Comparison of ENCODE assay signal across 10 cellular contexts in the genomic region with DNA sequence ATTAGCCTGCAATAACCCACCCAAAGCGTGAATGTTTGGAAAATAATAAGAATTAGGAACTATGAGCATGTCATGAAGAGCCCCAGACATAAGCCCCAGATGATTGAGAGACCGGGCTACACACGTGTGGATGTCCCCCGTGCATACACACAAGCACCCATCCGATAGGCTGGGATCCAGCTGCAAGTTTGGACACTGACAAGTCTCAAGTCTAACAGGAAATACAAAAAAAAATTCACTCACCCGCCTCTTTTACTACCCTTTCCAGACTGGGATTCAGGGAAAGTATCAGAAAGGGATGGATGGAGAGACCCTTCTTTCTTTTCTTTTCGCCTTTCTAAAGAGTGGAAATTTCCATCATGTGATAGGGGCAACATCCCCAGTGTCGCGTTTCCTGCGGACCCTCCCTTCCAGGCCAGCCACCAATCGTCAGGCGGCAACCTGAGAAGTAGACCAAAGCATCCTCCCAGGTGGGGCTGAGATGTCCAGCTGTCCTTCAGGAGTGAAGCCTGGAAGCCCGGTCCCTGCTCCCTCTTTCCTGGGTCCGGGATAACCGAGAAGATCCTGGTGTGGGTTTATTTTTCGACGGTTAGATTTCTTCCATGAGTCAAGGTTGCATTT. TPM values are rescaled to one million over a fixed set of nuclear protein-coding genes. Genes with fewer than 3 reads are reported as not detected.
DNase-seq lines count a peak whose midpoint lies in the region; ATAC-seq and TF ChIP-seq lines count a peak whose summit lies in the region.
"Had no signal": no experiment of that assay in that cellular context is flagged by ENCODE, and none has a peak within 500 bp of the region (broad histone marks: within the 10 kb centered on the region; RNA-seq: fewer than 3 reads in every experiment).

No MANE protein-coding gene starts in this region.

- no peak overlapping the region for H3K23ac ChIP-seq in trophoblast cell (ENCODE audit: low read length)

- H3K27ac ChIP-seq in right atrium auricular region = peak overlapping the region; percentile 61 to 79
- H3K27ac ChIP-seq in trophoblast cell (ENCODE audit: low read depth, low read length) = no peak overlapping the region
- H3K27ac ChIP-seq in transverse colon = no peak overlapping the region
- H3K27ac ChIP-seq: body of pancreas had no signal

- ATAC-seq in WTC11 = peak; percentile 57

- H2BK12ac ChIP-seq in trophoblast cell (ENCODE audit: low read length) = no peak overlapping the region

- H3K14ac ChIP-seq in trophoblast cell (ENCODE audit: low read length) = no peak overlapping the region

- no peaks in the 10 kb centered on the region for H3K79me2 ChIP-seq in trophoblast cell (ENCODE audit: control insufficient read depth, insufficient read depth, low read length, poor library complexity)

- in situ Hi-C loops in transverse colon (cut with MboI; ENCODE audit: low pct_ligation_motif_present in 1 of 4, low pct_unique_long_range_greater_than_20kb in 1 of 4, low sequenced_read_pairs in 3 of 4) = no loop called here

- H3K4me1 Mint-ChIP-seq in WTC11 = peaks cover 18% of the 10 kb centered on the region

- peaks cover 66% of the 10 kb centered on the region for H3K27me3 Mint-ChIP-seq in WTC11 (ENCODE audit: low read depth)

- no CpG with 5 or more reads among the region's 17 CpGs for WGBS in trophoblast cell (ENCODE audit: extremely low coverage, insufficient coverage, insufficient read length)
- WGBS in transverse colon (ENCODE audit: low coverage in 1 of 2), 2 donors = 38 to 66% methylated on average over 6 to 17 of the region's 17 CpGs

- TF ChIP-seq EP300 in transverse colon (IDR thresholded peaks at IDR 0.05; ENCODE audit: low read depth) = no peak

- DNase-seq in EH (ENCODE audit: low read depth) (peak; percentile 6), WTC11 (ENCODE audit: low spot score) (peak; percentile 67), right atrium auricular region (ENCODE audit: low spot score) (no peak), trophoblast cell (no peak), OCI-M2 (lab: John Stamatoyannopoulos, UW; ENCODE audit: unreplicated experiment) (no peak), pons (ENCODE audit: low spot score) (no peak), GM03348 (ENCODE audit: low spot score) (no peak), transverse colon (no peak)
- DNase-seq: NCI-H510A had no signal

- no peak overlapping the region for H3K27ac Mint-ChIP-seq in WTC11

- H3K18ac ChIP-seq in trophoblast cell (ENCODE audit: low read length) = no peak overlapping the region

- H3K27me3 ChIP-seq in right atrium auricular region (no peaks in the 10 kb centered on the region), trophoblast cell (ENCODE audit: insufficient read depth, low read length) (peaks cover 24% of the 10 kb centered on the region), transverse colon (peaks cover 52% of the 10 kb centered on the region)

- H4K91ac ChIP-seq in trophoblast cell (ENCODE audit: low read depth, low read length) = no peak overlapping the region

- no peaks in the 10 kb centered on the region for H3K9me3 ChIP-seq in right atrium auricular region
- H3K9me3 ChIP-seq in trophoblast cell (ENCODE audit: insufficient read depth, low read depth, low read length) = peaks cover 2% of the 10 kb centered on the region
- no peaks in the 10 kb centered on the region for H3K9me3 ChIP-seq in transverse colon
- H3K9me3 ChIP-seq: body of pancreas had no signal

- peaks cover 4% of the 10 kb centered on the region; the same call in 1 of the 2 replicates for H3K9me3 Mint-ChIP-seq in WTC11

- H3K36me3 ChIP-seq in right atrium auricular region = no peaks in the 10 kb centered on the region
- no peaks in the 10 kb centered on the region for H3K36me3 ChIP-seq in trophoblast cell (ENCODE audit: control insufficient read depth in 1 of 2, insufficient read depth in 2 of 2, low read length in 2 of 2)
- no peaks in the 10 kb centered on the region for H3K36me3 ChIP-seq in transverse colon

- H3K4me1 ChIP-seq in right atrium auricular region = peaks cover 0 to 14% of the 10 kb centered on the region in 2 donors
- H3K4me1 ChIP-seq in trophoblast cell (ENCODE audit: control insufficient read depth in 1 of 2, insufficient read depth in 2 of 2, low read length in 2 of 2) = peaks cover 9 to 11% of the 10 kb centered on the region in 2 experiments
- H3K4me1 ChIP-seq in transverse colon = peaks cover 0 to 24% (median 17%) of the 10 kb centered on the region in 4 donors

- no peak overlapping the region for H3K9ac ChIP-seq in trophoblast cell (ENCODE audit: low read length)

- no peak overlapping the region for H2BK5ac ChIP-seq in trophoblast cell (ENCODE audit: low read depth, low read length, poor library complexity)

- no peaks in the 10 kb centered on the region for H3K36me3 Mint-ChIP-seq in WTC11

- H3K4me3 Mint-ChIP-seq in WTC11 = peak overlapping the region; percentile 87

- CTCF ChIA-PET in WTC11 (lab: Charles Lee) = interaction anchor here (1.1 kb wide), 1 partner anchor 152 kb away, joined by 4 read pairs; no protein-coding TSS in a partner anchor

- H4K8ac ChIP-seq in trophoblast cell (ENCODE audit: low read depth, low read length) = no peak overlapping the region

- H4K12ac ChIP-seq in trophoblast cell (ENCODE audit: low read depth, low read length) = no peak overlapping the region

- no peak overlapping the region for H2AFZ ChIP-seq in trophoblast cell (ENCODE audit: insufficient read depth, low read length, poor library complexity)

- intact Hi-C loops in transverse colon (cut with DNase I; ENCODE audit: low total_unique reads) = loop anchor here (10.0 kb wide), 1 partner anchor 1423 kb away; no protein-coding TSS in a partner anchor

- peak overlapping the region; percentile 78 for H3K4me2 ChIP-seq in trophoblast cell (ENCODE audit: low read length)

- TF ChIP-seq CTCF in WTC11 (IDR thresholded peaks at IDR 0.05) (no peak), right atrium auricular region (IDR thresholded peaks at IDR 0.05) (no peak), transverse colon (IDR thresholded peaks at IDR 0.05) (no peak)

- POLR2A ChIA-PET in WTC11 (lab: Charles Lee) = no interaction called here

- TF ChIP-seq POLR2A in transverse colon (IDR thresholded peaks at IDR 0.05) = no peak

- peak overlapping the region; percentile 44 to 52 for H3K4me3 ChIP-seq in right atrium auricular region
- H3K4me3 ChIP-seq in trophoblast cell (ENCODE audit: low read depth, low read length) = no peak overlapping the region
- peak overlapping the region in 1 of 4 donors; percentile 46 for H3K4me3 ChIP-seq in transverse colon

- no peak overlapping the region for H3K4ac ChIP-seq in trophoblast cell (ENCODE audit: low read depth, low read length)

- H3K79me1 ChIP-seq in trophoblast cell (ENCODE audit: low read length) = peaks cover 2% of the 10 kb centered on the region

- no peak overlapping the region for H2AK5ac ChIP-seq in trophoblast cell (ENCODE audit: low read length)

- no peak overlapping the region for H2BK120ac ChIP-seq in trophoblast cell (ENCODE audit: insufficient read depth, low read length, poor library complexity)

TF ChIP-seq in WTC11, 78 proteins besides CTCF, POLR2A, EP300 and RAD21:
- no peak for TF ChIP-seq ZNF416 (CRISPR knock-in tag; IDR thresholded peaks at IDR 0.05)
- TF ChIP-seq RELA (CRISPR knock-in tag; IDR thresholded peaks at IDR 0.05; ENCODE audit: borderline replicate concordance) = no peak
- TF ChIP-seq NR3C1 (CRISPR knock-in tag; conservative IDR thresholded peaks at IDR 0.05; ENCODE audit: low read depth) = no peak
- no peak for TF ChIP-seq CBFB (CRISPR knock-in tag; IDR thresholded peaks at IDR 0.05; ENCODE audit: low read depth)
- TF ChIP-seq, protein P1, sequence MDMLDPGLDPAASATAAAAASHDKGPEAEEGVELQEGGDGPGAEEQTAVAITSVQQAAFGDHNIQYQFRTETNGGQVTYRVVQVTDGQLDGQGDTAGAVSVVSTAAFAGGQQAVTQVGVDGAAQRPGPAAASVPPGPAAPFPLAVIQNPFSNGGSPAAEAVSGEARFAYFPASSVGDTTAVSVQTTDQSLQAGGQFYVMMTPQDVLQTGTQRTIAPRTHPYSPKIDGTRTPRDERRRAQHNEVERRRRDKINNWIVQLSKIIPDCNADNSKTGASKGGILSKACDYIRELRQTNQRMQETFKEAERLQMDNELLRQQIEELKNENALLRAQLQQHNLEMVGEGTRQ (CRISPR knock-in tag; IDR thresholded peaks at IDR 0.05) = peak; percentile 49
TF ChIP-seq in WTC11: peak in this region for 1.

RNA-seq across cellular contexts. Expression of a gene that starts 6.4 kb away (rescaled TPM):
- total RNA-seq in WTC11 (2021) = 6.1 to 12.6 TPM (median 12.1 TPM) in 3 replicates
- 1 to 10 TPM in 1 of 2 donors, under 1 TPM in 1; 0.28 to 2.0 TPM for total RNA-seq in right atrium auricular region
- 3.2 and 3.3 TPM in 2 replicates for polyA plus RNA-seq in trophoblast cell (2013)
- 10 to 100 TPM in 1 of 4 donors, 1 to 10 TPM in 3; 2.2 to 19.7 (median 6.7) TPM for total RNA-seq in transverse colon

Comparison
In these comparisons a context has a peak if more than half of its experiments do, and no peak if none do; other contexts are left out.
1. DNase-seq: peak in EH (single experiment) and WTC11 (single experiment); none in right atrium auricular region (single experiment), trophoblast cell (0 of 2), OCI-M2 (single experiment), pons (single experiment), GM03348 (single experiment) and transverse colon (single experiment).
2. H3K27ac ChIP-seq: peak in right atrium auricular region (2 of 2); none in trophoblast cell (single experiment) and transverse colon (0 of 4).